Comparison of ENCODE assay signal across 11 cellular contexts in genomic region chr14:93033039-93033982, GRCh38.
A peak's percentile ranks its signal among the peaks of the same experiment; 100 is the strongest.
DNase-seq lines count a peak whose midpoint lies in the region; ATAC-seq, FAIRE-seq and TF ChIP-seq lines count a peak whose summit lies in the region.
"Had no signal": no experiment of that assay in that cellular context is flagged by ENCODE, and none has a peak within 500 bp of the region (broad histone marks: within the 10 kb centered on the region; RNA-seq: fewer than 3 reads in every experiment).

No MANE protein-coding gene starts in this region.

- FAIRE-seq in HepG2 (lab: Jason Lieb, UNC) = peak; percentile 63

- H3K4me3 ChIP-seq in right atrium auricular region (no peak overlapping the region), SJSA1 (peak overlapping the region; percentile 5; the same call in 1 of the 2 replicates), HepG2 (replicated peaks in 1 of 3; ENCODE audit: insufficient read depth in 1 of 3, low read depth in 2 of 3, low read length in 3 of 3) (no peak overlapping the region)
- H3K4me3 ChIP-seq: uterus had no signal

- TF ChIP-seq CTCF in right atrium auricular region (IDR thresholded peaks at IDR 0.05) = no peak
- no peak for TF ChIP-seq CTCF in HepG2 (CRISPR knock-in tag; IDR thresholded peaks at IDR 0.05)

- H3K4me2 ChIP-seq in HepG2 (ENCODE audit: low read depth, low read length) = peak overlapping the region; percentile 29

- CTCF ChIA-PET in HepG2 (lab: Yijun Ruan, JAX; ENCODE audit: low intra/inter-chr PET ratio, low total read pairs) = no interaction called here

- H3K36me3 ChIP-seq in right atrium auricular region (no peaks in the 10 kb centered on the region), SJSA1 (no peaks in the 10 kb centered on the region), HepG2 (replicated peaks in 1 of 2; ENCODE audit: control insufficient read depth in 1 of 2, insufficient read depth in 2 of 2, low read length in 2 of 2) (no peaks in the 10 kb centered on the region)
- H3K36me3 ChIP-seq: uterus had no signal

- no peak for TF ChIP-seq EP300 in HepG2 (IDR thresholded peaks at IDR 0.05; ENCODE audit: low read depth in 2 of 2, low read length in 2 of 2)
- no peak for TF ChIP-seq EP300 in HepG2 (CRISPR knock-in tag; IDR thresholded peaks at IDR 0.05; ENCODE audit: borderline replicate concordance)

- no TSS peak for BruUV-seq in HepG2 (replicated peaks; lab: Mats Ljungman, UMichigan)

- peak overlapping the region; percentile 23 to 80 for H3K27ac ChIP-seq in right atrium auricular region
- peak overlapping the region; percentile 67 for H3K27ac ChIP-seq in SJSA1
- H3K27ac ChIP-seq in HepG2 (ENCODE audit: extremely low read length, insufficient read depth, low read length) = no peak overlapping the region

- TF ChIP-seq POLR2A in HepG2 (IDR thresholded peaks at IDR 0.05; ENCODE audit: insufficient read depth in 1 of 2, low read depth in 2 of 2, low read length in 2 of 2) = no peak

- H3K4me1 ChIP-seq in right atrium auricular region = peaks cover 0 to 74% of the 10 kb centered on the region in 2 donors
- H3K4me1 ChIP-seq in SJSA1 (replicated peaks) = peaks cover 100% of the 10 kb centered on the region
- H3K4me1 ChIP-seq in HepG2 (ENCODE audit: insufficient read depth, low read length) = peaks cover 82% of the 10 kb centered on the region

- 0 out of 2 replicates have a peak overlapping the region, but pooled peaks have one; percentile 19 for H3K9ac ChIP-seq in HepG2 (ENCODE audit: insufficient read depth, low read depth, low read length)

- no peaks in the 10 kb centered on the region for H3K79me2 ChIP-seq in HepG2 (ENCODE audit: insufficient read depth, low read length)

- H3K27me3 ChIP-seq in right atrium auricular region (no peaks in the 10 kb centered on the region), SJSA1 (replicated peaks) (no peaks in the 10 kb centered on the region), HepG2 (ENCODE audit: control insufficient read depth in 1 of 2, insufficient read depth in 2 of 2, low read length in 2 of 2) (no peaks in the 10 kb centered on the region)
- H3K27me3 ChIP-seq: uterus had no signal

- H4K20me1 ChIP-seq in HepG2 (ENCODE audit: insufficient read depth, low read length) = peaks cover 10% of the 10 kb centered on the region; the same call in 1 of the 2 replicates

- H3K9me3 ChIP-seq in right atrium auricular region (no peaks in the 10 kb centered on the region), SJSA1 (replicated peaks) (no peaks in the 10 kb centered on the region), HepG2 (ENCODE audit: low read length) (no peaks in the 10 kb centered on the region)
- H3K9me3 ChIP-seq: uterus had no signal

- intact Hi-C loops in left cardiac atrium (cut with DNase I) = loop anchor here in 1 of 2 donors (10.0 kb wide), 1 partner anchor 81 kb away; the partner anchor contains the start of gene ITPK1
- intact Hi-C loops in HepG2 (cut with micrococcal nuclease; ENCODE audit: unreplicated experiment) = loop anchor here (10.0 kb wide), 1 partner anchor 81 kb away; the partner anchor contains the start of gene ITPK1

- no peak for TF ChIP-seq RAD21 in HepG2 (CRISPR knock-in tag; IDR thresholded peaks at IDR 0.05)

- WGBS in HepG2 (ENCODE audit: low lambda C conversion rate) = 74% methylated on average over 7 of the region's 7 CpGs

- POLR2A ChIA-PET in HepG2 (lab: Yijun Ruan, JAX) = no interaction called here

- in situ Hi-C loops in HepG2 (cut with HindIII; ENCODE audit: extremely low pct_ligation_motif_present, low pct_unique_long_range_greater_than_20kb) = no loop called here

- ATAC-seq in left cardiac atrium = no peak
- ATAC-seq in HepG2 = no peak

- H2AFZ ChIP-seq in HepG2 (ENCODE audit: low read length) = no peak overlapping the region

- DNase-seq in right atrium auricular region (ENCODE audit: low spot score) (no peak), left cardiac atrium (no peak), SJSA1 (ENCODE audit: low read depth in 1 of 2, low spot score in 2 of 2) (peak; percentile 82 to 88), HepG2 (ENCODE audit: low spot score) (no peak), putamen (ENCODE audit: low spot score) (no peak), amniotic stem cell (lab: John Stamatoyannopoulos, UW) (no peak)
- DNase-seq in activated effector memory CD4-positive, alpha-beta T cell treated with Interleukin-2 at 50 U/mL for 16 hours = no peak
- DNase-seq in activated naive CD4-positive, alpha-beta T cell treated with anti-CD3 and anti-CD28 coated beads, Interleukin-2, amount 50 U/mL, for 16 hours = no peak
- DNase-seq: KBM-7, SIG-M5, uterus had no signal

TF ChIP-seq in HepG2, 621 proteins besides CTCF, POLR2A, EP300 and RAD21:
- TF ChIP-seq MTF1 (CRISPR knock-in tag; IDR thresholded peaks at IDR 0.05) = no peak
- no peak for TF ChIP-seq ZNF766 (CRISPR knock-in tag; IDR thresholded peaks at IDR 0.05; ENCODE audit: borderline replicate concordance)
- no peak for TF ChIP-seq BCLAF1 (IDR thresholded peaks at IDR 0.05)
- no peak for TF ChIP-seq ZNF138 (CRISPR knock-in tag; IDR thresholded peaks at IDR 0.05; ENCODE audit: low read depth)
- no peak for TF ChIP-seq ONECUT2 (CRISPR knock-in tag; IDR thresholded peaks at IDR 0.05)
- TF ChIP-seq KAT8 (CRISPR knock-in tag; IDR thresholded peaks at IDR 0.05) = no peak

Comparison
In these comparisons a context has a peak if more than half of its experiments do, and no peak if none do; other contexts are left out.
1. DNase-seq: peak in SJSA1 (2 of 2); none in right atrium auricular region (single experiment), left cardiac atrium (single experiment), HepG2 (single experiment), putamen (single experiment), activated effector memory CD4-positive, alpha-beta T cell treated with Interleukin-2 at 50 U/mL for 16 hours (single experiment), amniotic stem cell (single experiment) and activated naive CD4-positive, alpha-beta T cell treated with anti-CD3 and anti-CD28 coated beads, Interleukin-2, amount 50 U/mL, for 16 hours (single experiment).